Comparison of ENCODE assay signal across 12 cellular contexts in the genomic region with DNA sequence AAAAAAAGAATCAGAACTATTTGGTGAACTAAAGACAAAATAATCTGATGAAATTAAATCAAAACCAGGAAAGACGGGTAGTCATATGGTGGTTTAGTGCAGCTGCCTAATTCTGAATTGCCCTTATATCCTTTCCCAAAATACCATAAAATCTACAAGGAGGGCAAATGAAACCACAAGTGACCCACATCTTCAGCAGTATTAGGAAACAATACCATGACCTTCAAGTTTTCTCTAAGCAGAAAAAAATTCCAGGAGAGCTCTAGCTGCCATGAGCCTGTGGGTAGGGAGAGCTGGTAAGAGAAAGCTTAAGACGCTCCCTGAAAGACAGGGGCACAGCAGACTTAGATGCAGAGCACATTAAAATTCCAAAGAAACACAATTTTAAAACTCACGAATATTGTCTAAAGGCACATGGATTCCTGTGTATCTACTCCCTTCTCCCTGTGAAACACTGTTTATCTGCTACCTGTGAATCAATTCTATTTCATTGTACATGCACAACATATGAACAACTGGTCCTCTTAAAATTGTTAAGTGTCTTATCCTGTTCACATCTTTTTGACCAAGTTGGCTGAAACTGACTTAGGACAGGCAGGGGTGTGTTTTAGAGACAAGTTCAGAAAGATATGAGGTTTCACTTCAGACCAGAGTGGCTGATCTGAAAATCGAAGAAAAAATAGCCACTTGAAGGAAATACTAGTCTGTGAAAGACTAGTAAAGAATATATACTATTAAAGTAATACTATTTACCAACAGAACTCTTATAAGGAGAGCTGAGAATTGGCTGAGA. TPM values are rescaled to one million over a fixed set of nuclear protein-coding genes. Genes with fewer than 3 reads are reported as not detected.
DNase-seq lines count a peak whose midpoint lies in the region; ATAC-seq and TF ChIP-seq lines count a peak whose summit lies in the region.
"Had no signal": no experiment of that assay in that cellular context is flagged by ENCODE, and none has a peak within 500 bp of the region (broad histone marks: within the 10 kb centered on the region; RNA-seq: fewer than 3 reads in every experiment).

No MANE protein-coding gene starts in this region.

- no peak for DNase-seq in activated T-cell treated with anti-CD3 and anti-CD28 coated beads, Interleukin-2, amount 50 U/mL, for 24 hours
- DNase-seq in activated T-cell treated with anti-CD3 and anti-CD28 coated beads, Interleukin-2, amount 50 U/mL, for 4 hours: no peak
- DNase-seq in T-cell (no peak), smooth muscle cell (lab: John Stamatoyannopoulos, UW; ENCODE audit: unreplicated experiment) (no peak), Kasumi-1 (lab: John Stamatoyannopoulos, UW) (no peak), NCI-H345 (lab: John Stamatoyannopoulos, UW) (no peak)
- DNase-seq: KBM-7, NCI-H2029, PC-9 had no signal

- CTCF ChIA-PET in T-cell (lab: Charles Lee): interaction anchor here (0.5 to 1.5 kb wide), 2 partner anchors 15 to 558 kb away, joined by 3 to 4 read pairs; no protein-coding TSS in a partner anchor

- H3K36me3 Mint-ChIP-seq in activated T-cell treated with anti-CD3 and anti-CD28 coated beads, Interleukin-2, amount 50 U/mL, for 24 hours (ENCODE audit: low read depth): peaks cover 91% of the 10 kb centered on the region
- H3K36me3 Mint-ChIP-seq in activated T-cell treated with anti-CD3 and anti-CD28 coated beads, Interleukin-2, amount 50 U/mL, for 4 hours (ENCODE audit: insufficient read depth): peaks cover 36% of the 10 kb centered on the region
- peaks cover 42% of the 10 kb centered on the region for H3K36me3 Mint-ChIP-seq in T-cell
- peaks cover 41% of the 10 kb centered on the region for H3K36me3 Mint-ChIP-seq in stimulated activated memory B cell treated with anti-CD40 and anti-IgM and Interleukin-4, amounts not matched to agents 10 μg/mL and 1 μg/mL and 100 μg/mL, for 72 hours

- no peak overlapping the region for H3K4me3 Mint-ChIP-seq in activated T-cell treated with anti-CD3 and anti-CD28 coated beads, Interleukin-2, amount 50 U/mL, for 24 hours
- no peak overlapping the region for H3K4me3 Mint-ChIP-seq in activated T-cell treated with anti-CD3 and anti-CD28 coated beads, Interleukin-2, amount 50 U/mL, for 4 hours
- H3K4me3 Mint-ChIP-seq in T-cell: no peak overlapping the region
- no peak overlapping the region for H3K4me3 Mint-ChIP-seq in stimulated activated memory B cell treated with anti-CD40 and anti-IgM and Interleukin-4, amounts not matched to agents 10 μg/mL and 1 μg/mL and 100 μg/mL, for 72 hours

- peaks cover 19% of the 10 kb centered on the region for H3K36me3 ChIP-seq in smooth muscle cell (ENCODE audit: low read depth)

- no peaks in the 10 kb centered on the region for H3K4me1 ChIP-seq in smooth muscle cell (ENCODE audit: low read depth)

- POLR2A ChIA-PET in T-cell (lab: Charles Lee): interaction anchor here (0.6 to 1.9 kb wide), 5 partner anchors 10 to 183 kb away, joined by 3 to 9 read pairs (median 4); no protein-coding TSS in a partner anchor

- H3K4me1 Mint-ChIP-seq in activated T-cell treated with anti-CD3 and anti-CD28 coated beads, Interleukin-2, amount 50 U/mL, for 24 hours (ENCODE audit: low read depth): peaks cover 76% of the 10 kb centered on the region
- peaks cover 58% of the 10 kb centered on the region for H3K4me1 Mint-ChIP-seq in activated T-cell treated with anti-CD3 and anti-CD28 coated beads, Interleukin-2, amount 50 U/mL, for 4 hours (ENCODE audit: low read depth)
- H3K4me1 Mint-ChIP-seq in T-cell: peaks cover 66 to 77% (median 70%) of the 10 kb centered on the region in 3 donors
- peaks cover 68% of the 10 kb centered on the region for H3K4me1 Mint-ChIP-seq in stimulated activated memory B cell treated with anti-CD40 and anti-IgM and Interleukin-4, amounts not matched to agents 10 μg/mL and 1 μg/mL and 100 μg/mL, for 72 hours

- no peak overlapping the region for H2AFZ ChIP-seq in smooth muscle cell (ENCODE audit: low read depth)
- H2AFZ ChIP-seq: PC-9 had no signal

- no peak overlapping the region for H3K27ac ChIP-seq in smooth muscle cell (ENCODE audit: low read depth)
- H3K27ac ChIP-seq: PC-9, skin epidermis had no signal

- no peaks in the 10 kb centered on the region for H3K9me3 ChIP-seq in smooth muscle cell (replicated peaks; ENCODE audit: low read depth)

- H3K79me2 ChIP-seq in smooth muscle cell (ENCODE audit: low read depth): peaks cover 23% of the 10 kb centered on the region

- TF ChIP-seq CTCF in smooth muscle cell (IDR thresholded peaks at IDR 0.05; ENCODE audit: borderline replicate concordance, insufficient read depth, poor library complexity, severe bottlenecking): no peak

- H3K4me3 ChIP-seq in smooth muscle cell: no peak overlapping the region
- H3K4me3 ChIP-seq: PC-9, skin epidermis had no signal

- no peaks in the 10 kb centered on the region for H3K27me3 Mint-ChIP-seq in activated T-cell treated with anti-CD3 and anti-CD28 coated beads, Interleukin-2, amount 50 U/mL, for 24 hours
- H3K27me3 Mint-ChIP-seq in activated T-cell treated with anti-CD3 and anti-CD28 coated beads, Interleukin-2, amount 50 U/mL, for 4 hours (ENCODE audit: low read depth): no peaks in the 10 kb centered on the region
- no peaks in the 10 kb centered on the region for H3K27me3 Mint-ChIP-seq in T-cell
- no peaks in the 10 kb centered on the region for H3K27me3 Mint-ChIP-seq in stimulated activated memory B cell treated with anti-CD40 and anti-IgM and Interleukin-4, amounts not matched to agents 10 μg/mL and 1 μg/mL and 100 μg/mL, for 72 hours

- no peak for ATAC-seq in activated T-cell treated with anti-CD3 and anti-CD28 coated beads, Interleukin-2, amount 50 U/mL, for 4 hours
- ATAC-seq in GM21619 (IDR thresholded peaks at IDR 0.05; ENCODE audit: unreplicated experiment): peak; percentile 33
- no peak for ATAC-seq in T-cell (replicated peaks in 1 of 4)
- ATAC-seq in stimulated activated memory B cell treated with anti-CD40 and anti-IgM and Interleukin-4, amounts not matched to agents 10 μg/mL and 1 μg/mL and 100 μg/mL, for 72 hours: no peak

- peak overlapping the region; percentile 81 for H3K27ac Mint-ChIP-seq in activated T-cell treated with anti-CD3 and anti-CD28 coated beads, Interleukin-2, amount 50 U/mL, for 24 hours
- H3K27ac Mint-ChIP-seq in T-cell: peak overlapping the region; percentile 39 to 49
- peak overlapping the region; percentile 61 for H3K27ac Mint-ChIP-seq in stimulated activated memory B cell treated with anti-CD40 and anti-IgM and Interleukin-4, amounts not matched to agents 10 μg/mL and 1 μg/mL and 100 μg/mL, for 72 hours

- H4K20me1 ChIP-seq in smooth muscle cell (ENCODE audit: low read depth): peaks cover 56% of the 10 kb centered on the region

- no peaks in the 10 kb centered on the region for H3K9me3 Mint-ChIP-seq in activated T-cell treated with anti-CD3 and anti-CD28 coated beads, Interleukin-2, amount 50 U/mL, for 24 hours
- H3K9me3 Mint-ChIP-seq in activated T-cell treated with anti-CD3 and anti-CD28 coated beads, Interleukin-2, amount 50 U/mL, for 4 hours: no peaks in the 10 kb centered on the region
- no peaks in the 10 kb centered on the region for H3K9me3 Mint-ChIP-seq in T-cell
- no peaks in the 10 kb centered on the region for H3K9me3 Mint-ChIP-seq in stimulated activated memory B cell treated with anti-CD40 and anti-IgM and Interleukin-4, amounts not matched to agents 10 μg/mL and 1 μg/mL and 100 μg/mL, for 72 hours

- 98% methylated on average over 4 of the region's 4 CpGs for WGBS in smooth muscle cell (ENCODE audit: low lambda C conversion rate)

- no peak overlapping the region for H3K9ac ChIP-seq in smooth muscle cell (ENCODE audit: low read depth)

- H3K4me2 ChIP-seq in smooth muscle cell: no peak overlapping the region
- H3K4me2 ChIP-seq: PC-9 had no signal

- H3F3A ChIP-seq in smooth muscle cell (ENCODE audit: low read depth): no peaks in the 10 kb centered on the region

- no peaks in the 10 kb centered on the region for H3K27me3 ChIP-seq in smooth muscle cell (ENCODE audit: low read depth)

RNA-seq across cellular contexts. Expression of gene GPCPD1, which starts 14.2 kb away (rescaled TPM):
- total RNA-seq in activated T-cell treated with anti-CD3 and anti-CD28 coated beads, Interleukin-2, amount 50 U/mL, for 4 hours: 10 to 100 TPM; 21.4 to 26.3 (median 24.4) TPM
- total RNA-seq in T-cell: 100 to 1,000 TPM in 2 of 5 donors, 10 to 100 TPM in 3; 48.8 to 104 (median 57.4) TPM
- 10.0 and 18.6 TPM in 2 replicates for total RNA-seq in smooth muscle cell
- polyA plus RNA-seq in smooth muscle cell: 7.6 and 9.4 TPM in 2 replicates
